23 cellular contexts compared by ENCODE assay signal in the genomic region with DNA sequence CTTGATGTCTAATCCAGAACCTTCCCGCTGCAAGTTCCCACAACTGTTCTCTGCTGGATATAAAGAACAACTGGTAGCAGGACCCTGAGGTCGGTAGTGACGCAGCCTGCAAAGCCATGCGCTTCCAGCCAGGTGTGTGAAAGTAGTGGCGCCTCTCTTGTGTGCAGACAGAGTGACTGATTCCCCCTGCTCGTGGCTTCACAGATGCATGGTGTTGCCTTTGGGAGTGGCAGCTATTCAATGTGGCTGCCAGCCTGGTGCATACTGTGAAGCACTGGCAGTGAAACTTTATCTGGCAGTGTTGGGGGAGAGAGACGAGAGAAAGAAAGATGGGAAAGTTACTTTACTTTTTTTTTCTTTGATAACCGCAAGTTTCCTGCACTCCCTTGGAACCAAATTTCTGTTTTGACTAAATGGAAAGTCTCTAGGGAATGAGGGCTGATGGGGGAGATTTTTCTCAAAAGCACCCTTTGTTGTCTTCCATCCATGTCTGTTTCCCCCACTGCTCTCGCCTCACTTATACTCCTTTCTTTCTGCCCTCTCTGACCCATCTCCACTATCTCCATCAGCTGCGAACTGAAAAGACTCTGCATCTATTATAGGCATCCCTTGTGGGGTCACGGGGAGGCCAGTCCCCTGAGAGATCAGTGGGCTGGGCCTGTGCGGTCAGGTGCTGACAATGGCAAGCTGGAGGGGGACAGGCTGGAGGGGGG.
DNase-seq lines count a peak whose midpoint lies in the region; FAIRE-seq and TF ChIP-seq lines count a peak whose summit lies in the region.
"Had no signal": no experiment of that assay in that cellular context is flagged by ENCODE, and none has a peak within 500 bp of the region (broad histone marks: within the 10 kb centered on the region; RNA-seq: fewer than 3 reads in every experiment).

No MANE protein-coding gene starts in this region.

- H3K9me3 ChIP-seq in colonic mucosa = no peaks in the 10 kb centered on the region

- FAIRE-seq in urothelium cell line (lab: Jason Lieb, UNC) = no peak
- FAIRE-seq: D721Med, HepG2 had no signal

- no peak overlapping the region for H3K4me3 ChIP-seq in colonic mucosa
- H3K4me3 ChIP-seq: left lung, mucosa of descending colon, right atrium auricular region, SJSA1 had no signal

- H3K36me3 ChIP-seq in colonic mucosa = no peaks in the 10 kb centered on the region
- H3K36me3 ChIP-seq: left lung, right atrium auricular region, SJSA1 had no signal

- no peaks in the 10 kb centered on the region for H3K4me1 ChIP-seq in colonic mucosa
- H3K4me1 ChIP-seq: left lung, right atrium auricular region, SJSA1 had no signal

- intact Hi-C loops in colonic mucosa (cut with DNase I) = no loop called here

- TF ChIP-seq CTCF in colonic mucosa (IDR thresholded peaks at IDR 0.05) = no peak

- H3K9ac ChIP-seq in colonic mucosa (ENCODE audit: low read depth in 2 of 2, low read length in 2 of 2) = no peak overlapping the region

- H3K27me3 ChIP-seq in colonic mucosa = no peaks in the 10 kb centered on the region
- H3K27me3 ChIP-seq: left lung, right atrium auricular region, SJSA1 had no signal

- no peak overlapping the region for H3K27ac ChIP-seq in colonic mucosa
- H3K27ac ChIP-seq: 22Rv1, left lung, right atrium auricular region, SJSA1 had no signal

- DNase-seq in NCI-H2107 treated with DMSO at 0.1 percent for 48 hours (lab: John Stamatoyannopoulos, UW; ENCODE audit: unreplicated experiment) = peak; percentile 53
- no peak for DNase-seq in NCI-H2107 (lab: John Stamatoyannopoulos, UW)
- DNase-seq in HT1080 (ENCODE audit: low read depth) = peak; percentile 28
- peak; percentile 76 for DNase-seq in left kidney (ENCODE audit: low read depth, low spot score)
- peak; percentile 22 for DNase-seq in urothelium cell line (ENCODE audit: low spot score)
- DNase-seq in colonic mucosa = no peak
- DNase-seq in stimulated activated naive CD4-positive, alpha-beta T cell treated with Interleukin-2 at 50 U/mL for 16 hours (lab: John Stamatoyannopoulos, UW) = no peak
- no peak for DNase-seq in NCI-H526 treated with DMSO at 0.1 percent for 48 hours (lab: John Stamatoyannopoulos, UW)
- DNase-seq: activated CD4-positive, alpha-beta memory T cell treated with anti-CD3 and anti-CD28 coated beads, Interleukin-2, amount 10 ng/mL, durations not matched to agents 7 days and 5 days; activated naive CD4-positive, alpha-beta T cell treated with Interleukin-2 at 50 U/mL for 16 hours; amygdala; effector CD8-positive, alpha-beta T cell; head of caudate nucleus; left lung; mucosa of descending colon; occipital lobe; PC-3; stimulated activated CD4-positive, alpha-beta T cell treated with anti-CD3 and anti-CD28 coated beads, Interleukin-15, amount 100 ng/mL, for 24 hours had no signal

Comparison
In these comparisons a context has a peak if more than half of its experiments do, and no peak if none do; other contexts are left out.
1. DNase-seq: peak in NCI-H2107 treated with DMSO at 0.1 percent for 48 hours (single experiment), HT1080 (single experiment), left kidney (single experiment) and urothelium cell line (single experiment); none in NCI-H2107 (single experiment), colonic mucosa (single experiment), stimulated activated naive CD4-positive, alpha-beta T cell treated with Interleukin-2 at 50 U/mL for 16 hours (single experiment) and NCI-H526 treated with DMSO at 0.1 percent for 48 hours (single experiment).